In the genomic region with DNA sequence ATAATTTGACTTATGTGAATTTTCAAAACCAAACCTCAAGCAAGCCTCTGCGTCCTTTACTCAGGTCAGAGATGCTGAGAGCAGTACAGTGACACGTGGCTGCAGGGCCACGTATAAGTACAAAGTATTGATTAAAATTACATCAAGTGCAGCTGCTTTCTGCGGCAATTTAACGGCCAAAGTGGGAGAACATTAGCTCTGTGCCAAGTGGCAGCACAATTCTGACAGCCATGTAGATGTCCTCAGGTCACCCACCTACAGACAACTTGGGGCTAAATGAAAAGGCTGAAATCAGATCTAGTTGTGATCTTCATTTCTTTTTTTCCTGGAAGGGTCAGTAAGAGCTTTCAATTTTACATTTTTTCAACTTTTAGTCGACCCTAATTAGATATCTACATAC, we compare ENCODE assay signal across 26 cellular contexts. TPM values are rescaled to one million over a fixed set of nuclear protein-coding genes. Genes with fewer than 3 reads are reported as not detected.
DNase-seq lines count a peak whose midpoint lies in the region; ATAC-seq lines count a peak whose summit lies in the region.
"Had no signal": no experiment of that assay in that cellular context is flagged by ENCODE, and none has a peak within 500 bp of the region (broad histone marks: within the 10 kb centered on the region; RNA-seq: fewer than 3 reads in every experiment).

No MANE protein-coding gene starts in this region.

- no peaks in the 10 kb centered on the region for H3K9me3 Mint-ChIP-seq in activated CD8-positive, alpha-beta T cell treated with anti-CD3 and anti-CD28 coated beads, Interleukin-2, amount 10 ng/mL, durations not matched to agents 7 days and 5 days (ENCODE audit: insufficient read depth)
- H3K9me3 Mint-ChIP-seq: activated CD4-positive, alpha-beta T cell treated with anti-CD3 and anti-CD28 coated beads, Interleukin-2, amount 10 ng/mL, durations not matched to agents 24 days and 14 days; neural crest cell; T-helper 2 cell treated with Interferon-gamma antibody and Interleukin-4, amounts not matched to agents 5 μg/mL and 100 μg/mL, for 36 hours had no signal

- H3K36me3 ChIP-seq in mesenchymal stem cell (ENCODE audit: control insufficient read depth in 1 of 2, insufficient read depth in 2 of 2, low read depth in 1 of 2, low read length in 2 of 2), result no peaks in the 10 kb centered on the region
- H3K36me3 ChIP-seq: right lobe of liver, thyroid gland had no signal

- peak; percentile 89 for DNase-seq in NCI-H1105 treated with DMSO at 0.1 percent for 48 hours (lab: John Stamatoyannopoulos, UW)
- peak; percentile 79 for DNase-seq in NCI-H2227 treated with DMSO at 0.1 percent for 48 hours (lab: John Stamatoyannopoulos, UW)
- peak; percentile 50 for DNase-seq in SK-N-DZ (ENCODE audit: low spot score)
- DNase-seq in superior temporal gyrus (ENCODE audit: extremely low spot score), result peak; percentile 55
- DNase-seq in mesenchymal stem cell, result no peak
- no peak for DNase-seq in activated CD8-positive, alpha-beta T cell treated with anti-CD3 and anti-CD28 coated beads, Interleukin-2, amount 10 ng/mL, durations not matched to agents 7 days and 5 days
- DNase-seq: activated CD4-positive, alpha-beta T cell treated with anti-CD3 and anti-CD28 coated beads, Interleukin-2, amount 10 ng/mL, durations not matched to agents 24 days and 14 days; activated CD8-positive, alpha-beta memory T cell treated with anti-CD3 and anti-CD28 coated beads, Interleukin-2, amount 10 ng/mL, durations not matched to agents 7 days and 5 days; activated naive CD4-positive, alpha-beta T cell treated with anti-CD3 and anti-CD28 coated beads, Interleukin-2, amount 50 U/mL, for 16 hours; anterior cingulate cortex; CD4-positive, CD25-positive, alpha-beta regulatory T cell; GF-D8; Karpas-422; kidney; MV-4-11; NCI-H2081 treated with DMSO at 0.1 percent for 48 hours; right lobe of liver; stimulated activated CD4-positive, alpha-beta T cell treated with anti-CD3 and anti-CD28 coated beads, Interleukin-12 subunit alpha, Interleukin-12 subunit beta, amount 100 ng/mL, for 4 hours; stimulated activated CD4-positive, alpha-beta T cell treated with anti-CD3 and anti-CD28 coated beads, Interleukin-4, amount 100 ng/mL, for 24 hours; stimulated activated naive CD4-positive, alpha-beta T cell; thyroid gland had no signal

- no peak overlapping the region for H2BK120ac ChIP-seq in mesenchymal stem cell (ENCODE audit: low read depth, low read length)

- H2BK15ac ChIP-seq in mesenchymal stem cell (ENCODE audit: low read depth, poor library complexity, severe bottlenecking), result no peak overlapping the region

- no peak overlapping the region for H2AFZ ChIP-seq in mesenchymal stem cell (ENCODE audit: low read depth, low read length)

- H2BK5ac ChIP-seq in mesenchymal stem cell (ENCODE audit: low read depth, low read length, poor library complexity, severe bottlenecking), result no peak overlapping the region

- no peak overlapping the region for H2BK12ac ChIP-seq in mesenchymal stem cell (ENCODE audit: low read length in 2 of 2)

- H3K4me3 Mint-ChIP-seq in activated CD8-positive, alpha-beta T cell treated with anti-CD3 and anti-CD28 coated beads, Interleukin-2, amount 10 ng/mL, durations not matched to agents 7 days and 5 days, result no peak overlapping the region
- H3K4me3 Mint-ChIP-seq: activated CD4-positive, alpha-beta T cell treated with anti-CD3 and anti-CD28 coated beads, Interleukin-2, amount 10 ng/mL, durations not matched to agents 24 days and 14 days; activated CD8-positive, alpha-beta memory T cell treated with anti-CD3 and anti-CD28 coated beads, Interleukin-2, amount 10 ng/mL, durations not matched to agents 7 days and 5 days; CD4-positive, CD25-positive, alpha-beta regulatory T cell; neural crest cell; T-helper 2 cell treated with Interferon-gamma antibody and Interleukin-4, amounts not matched to agents 5 μg/mL and 100 μg/mL, for 36 hours had no signal

- H2AK5ac ChIP-seq in mesenchymal stem cell (ENCODE audit: low read length, severe bottlenecking), result no peak overlapping the region

- no peaks in the 10 kb centered on the region for H3K4me1 Mint-ChIP-seq in activated CD8-positive, alpha-beta T cell treated with anti-CD3 and anti-CD28 coated beads, Interleukin-2, amount 10 ng/mL, durations not matched to agents 7 days and 5 days (ENCODE audit: low read depth)
- H3K4me1 Mint-ChIP-seq: activated CD4-positive, alpha-beta T cell treated with anti-CD3 and anti-CD28 coated beads, Interleukin-2, amount 10 ng/mL, durations not matched to agents 24 days and 14 days; activated CD8-positive, alpha-beta memory T cell treated with anti-CD3 and anti-CD28 coated beads, Interleukin-2, amount 10 ng/mL, durations not matched to agents 7 days and 5 days; CD4-positive, CD25-positive, alpha-beta regulatory T cell; neural crest cell had no signal

- no peak overlapping the region for H4K91ac ChIP-seq in mesenchymal stem cell (ENCODE audit: low read length)

- no peak overlapping the region for H3K23ac ChIP-seq in mesenchymal stem cell (ENCODE audit: low read length in 2 of 2)

- no peak overlapping the region for H3K14ac ChIP-seq in mesenchymal stem cell (ENCODE audit: low read length in 2 of 2)

- CTCF ChIA-PET in activated CD8-positive, alpha-beta T cell treated with anti-CD3 and anti-CD28 coated beads, Interleukin-2, amount 10 ng/mL, durations not matched to agents 7 days and 5 days (lab: Charles Lee), result no interaction called here

- H3K4me3 ChIP-seq in mesenchymal stem cell (ENCODE audit: insufficient read depth in 1 of 2, low read depth in 1 of 2, low read length in 2 of 2), result no peak overlapping the region
- H3K4me3 ChIP-seq: lung, right lobe of liver, thyroid gland had no signal

- H4K8ac ChIP-seq in mesenchymal stem cell (ENCODE audit: low read length), result no peak overlapping the region

- H3K9me3 ChIP-seq in mesenchymal stem cell (ENCODE audit: control insufficient read depth, low read length), result no peaks in the 10 kb centered on the region
- H3K9me3 ChIP-seq: right lobe of liver, thyroid gland had no signal

- H3K36me3 Mint-ChIP-seq in activated CD8-positive, alpha-beta T cell treated with anti-CD3 and anti-CD28 coated beads, Interleukin-2, amount 10 ng/mL, durations not matched to agents 7 days and 5 days (ENCODE audit: low read depth), result no peaks in the 10 kb centered on the region
- H3K36me3 Mint-ChIP-seq: activated CD8-positive, alpha-beta memory T cell treated with anti-CD3 and anti-CD28 coated beads, Interleukin-2, amount 10 ng/mL, durations not matched to agents 7 days and 5 days; CD4-positive, CD25-positive, alpha-beta regulatory T cell had no signal

- peaks cover 11% of the 10 kb centered on the region for H3K4me1 ChIP-seq in mesenchymal stem cell (ENCODE audit: control insufficient read depth, insufficient read depth, low read depth, low read length)
- H3K4me1 ChIP-seq: right lobe of liver, thyroid gland had no signal

- H3K27ac Mint-ChIP-seq in activated CD8-positive, alpha-beta T cell treated with anti-CD3 and anti-CD28 coated beads, Interleukin-2, amount 10 ng/mL, durations not matched to agents 7 days and 5 days, result no peak overlapping the region
- H3K27ac Mint-ChIP-seq: activated CD4-positive, alpha-beta T cell treated with anti-CD3 and anti-CD28 coated beads, Interleukin-2, amount 10 ng/mL, durations not matched to agents 24 days and 14 days; activated CD8-positive, alpha-beta memory T cell treated with anti-CD3 and anti-CD28 coated beads, Interleukin-2, amount 10 ng/mL, durations not matched to agents 7 days and 5 days; CD4-positive, CD25-positive, alpha-beta regulatory T cell; T-helper 2 cell treated with Interferon-gamma antibody and Interleukin-4, amounts not matched to agents 5 μg/mL and 100 μg/mL, for 36 hours had no signal

- H3K27me3 Mint-ChIP-seq in activated CD8-positive, alpha-beta T cell treated with anti-CD3 and anti-CD28 coated beads, Interleukin-2, amount 10 ng/mL, durations not matched to agents 7 days and 5 days (ENCODE audit: low read depth), result peaks cover 9% of the 10 kb centered on the region

- POLR2A ChIA-PET in activated CD8-positive, alpha-beta T cell treated with anti-CD3 and anti-CD28 coated beads, Interleukin-2, amount 10 ng/mL, durations not matched to agents 7 days and 5 days (lab: Charles Lee), result no interaction called here

- peaks cover 0 to 32% of the 10 kb centered on the region in 2 experiments for H3K27me3 ChIP-seq in mesenchymal stem cell (ENCODE audit: control insufficient read depth in 1 of 2, insufficient read depth in 1 of 2, low read length in 2 of 2)
- H3K27me3 ChIP-seq: right lobe of liver, thyroid gland had no signal

- ATAC-seq in activated CD8-positive, alpha-beta T cell treated with anti-CD3 and anti-CD28 coated beads, Interleukin-2, amount 10 ng/mL, durations not matched to agents 7 days and 5 days, result no peak
- ATAC-seq in HG03460 (IDR thresholded peaks at IDR 0.05; ENCODE audit: unreplicated experiment), result no peak
- ATAC-seq: activated CD8-positive, alpha-beta memory T cell treated with anti-CD3 and anti-CD28 coated beads, Interleukin-2, amount 10 ng/mL, durations not matched to agents 7 days and 5 days; right lobe of liver had no signal

- no peak overlapping the region for H3K18ac ChIP-seq in mesenchymal stem cell (ENCODE audit: low read depth in 1 of 2, low read length in 2 of 2)

- WGBS in mesenchymal stem cell, result 77% methylated on average over 6 of the region's 6 CpGs

- no peak overlapping the region for H3K4ac ChIP-seq in mesenchymal stem cell (ENCODE audit: low read depth in 1 of 2, low read length in 2 of 2)

- H3K4me2 ChIP-seq in mesenchymal stem cell (ENCODE audit: low read length, poor library complexity, severe bottlenecking), result no peak overlapping the region

- peaks cover 3% of the 10 kb centered on the region for H3K79me1 ChIP-seq in mesenchymal stem cell (replicated peaks; ENCODE audit: low read length, poor library complexity, severe bottlenecking)

- no peak overlapping the region for H3K9ac ChIP-seq in mesenchymal stem cell (ENCODE audit: low read length)

- no peak overlapping the region for H3K27ac ChIP-seq in mesenchymal stem cell (ENCODE audit: low read length, poor library complexity, severe bottlenecking)
- H3K27ac ChIP-seq: right lobe of liver, thyroid gland, VCaP had no signal

RNA-seq across cellular contexts. Expression of a gene that starts 17.9 kb away (rescaled TPM):
- polyA plus RNA-seq in SK-N-DZ (2014; cell fraction: cytosol; rRNA removed), result 6.2 and 6.7 TPM in 2 replicates
- polyA plus RNA-seq in SK-N-DZ (2014; cell fraction: nucleus; rRNA removed), result 4.5 and 4.9 TPM in 2 replicates
- polyA plus RNA-seq in mesenchymal stem cell (2013, experiment 1 of 2), result 1.0 TPM
- polyA plus RNA-seq in mesenchymal stem cell (2013, experiment 2 of 2), result 1.1 TPM
- not detected for total RNA-seq in activated CD8-positive, alpha-beta T cell treated with anti-CD3 and anti-CD28 coated beads, Interleukin-2, amount 10 ng/mL, durations not matched to agents 7 days and 5 days
- total RNA-seq: activated CD4-positive, alpha-beta T cell treated with anti-CD3 and anti-CD28 coated beads, Interleukin-2, amount 10 ng/mL, durations not matched to agents 24 days and 14 days had no signal

Comparison
In these comparisons a context has a peak if more than half of its experiments do, and no peak if none do; other contexts are left out.
1. DNase-seq: peak in NCI-H1105 treated with DMSO at 0.1 percent for 48 hours (single experiment), NCI-H2227 treated with DMSO at 0.1 percent for 48 hours (single experiment), SK-N-DZ (single experiment) and superior temporal gyrus (single experiment); none in mesenchymal stem cell (single experiment) and activated CD8-positive, alpha-beta T cell treated with anti-CD3 and anti-CD28 coated beads, Interleukin-2, amount 10 ng/mL, durations not matched to agents 7 days and 5 days (single experiment).